Comparison of ENCODE assay signal across 8 cellular contexts in the genomic region with DNA sequence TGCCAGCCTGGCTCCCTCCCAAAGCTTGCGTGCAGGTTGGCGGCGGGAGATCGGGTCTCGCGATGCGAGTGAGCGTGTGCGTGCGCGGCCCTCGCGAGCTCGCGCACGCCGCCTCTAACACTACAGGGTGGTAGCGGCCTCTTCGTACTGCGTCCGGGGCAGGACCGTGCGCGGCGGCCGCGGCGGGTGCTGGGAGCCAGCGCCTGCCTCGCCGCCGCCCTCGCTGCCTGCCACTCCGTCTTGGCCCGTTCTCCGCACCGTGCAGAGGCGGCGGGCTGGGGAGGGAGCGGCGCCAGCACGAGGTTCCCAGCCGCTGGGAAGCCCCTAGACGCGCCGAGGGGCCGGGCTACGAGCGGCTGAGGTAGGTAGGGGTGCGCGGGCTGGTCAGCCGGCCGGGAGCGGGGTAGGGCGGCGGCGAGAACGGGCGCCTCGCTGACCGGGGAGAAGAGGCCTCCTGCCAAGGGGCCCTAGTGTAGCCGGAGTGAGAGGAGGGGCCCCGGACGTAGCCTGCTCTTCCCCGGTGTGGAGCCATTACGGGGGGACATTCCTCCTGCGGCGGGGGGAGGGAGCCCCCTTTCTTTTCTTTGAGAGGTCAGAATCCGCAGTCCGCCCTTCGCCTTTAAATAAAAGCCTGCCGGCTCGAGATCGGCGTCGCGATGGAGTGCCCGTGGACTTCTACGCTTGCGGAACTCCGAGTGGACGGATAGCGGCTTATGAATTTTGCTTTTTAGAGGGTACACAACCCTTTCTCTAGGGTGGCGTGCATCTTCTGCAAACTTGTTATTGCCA. TPM values are rescaled to one million over a fixed set of nuclear protein-coding genes. Genes with fewer than 3 reads are reported as not detected.
DNase-seq lines count a peak whose midpoint lies in the region; ATAC-seq and TF ChIP-seq lines count a peak whose summit lies in the region.

A gene (plus strand): TSS at position 117 of the 789 bp plus-strand sequence. CDS start 8,933 bp downstream, outside the sequence.

- peak within 1 kb of the TSS; percentile 85 for H3K4me3 ChIP-seq in CD4-positive, CD25-positive, alpha-beta regulatory T cell (ENCODE audit: low read depth, low read length)
- peak within 1 kb of the TSS; percentile 88 to 90 for H3K4me3 ChIP-seq in duodenal mucosa (ENCODE audit: low read depth in 1 of 2, low read length in 2 of 2)
- peak within 1 kb of the TSS; percentile 80 for H3K4me3 ChIP-seq in lower leg skin (ENCODE audit: low read depth, poor library complexity, severe bottlenecking)

- peak within 1 kb of the TSS; percentile 96 for H3K27ac ChIP-seq in CD4-positive, CD25-positive, alpha-beta regulatory T cell (ENCODE audit: insufficient read depth, low read length, poor library complexity, severe bottlenecking)
- H3K27ac ChIP-seq in duodenal mucosa (ENCODE audit: low read depth, low read length), result peak within 1 kb of the TSS; percentile 94

- CTCF ChIA-PET in activated CD8-positive, alpha-beta T cell treated with anti-CD3 and anti-CD28 coated beads for 36 hours (lab: Charles Lee), result interaction anchor here (0.7 to 3.7 kb wide), 8 partner anchors 10 to 346 kb away, joined by 3 to 21 read pairs (median 4); a partner anchor contains a TSS

- no peak for TF ChIP-seq CTCF in activated CD8-positive, alpha-beta T cell treated with anti-CD3 and anti-CD28 coated beads for 36 hours (IDR thresholded peaks at IDR 0.05)
- no peak for TF ChIP-seq CTCF in lower leg skin (IDR thresholded peaks at IDR 0.05)

- peaks cover 5% of the 10 kb centered on the region for H3K36me3 ChIP-seq in CD4-positive, CD25-positive, alpha-beta regulatory T cell (ENCODE audit: control insufficient read depth, insufficient read depth, low read length)
- H3K36me3 ChIP-seq in duodenal mucosa (ENCODE audit: control insufficient read depth in 1 of 2, insufficient read depth in 2 of 2, low read length in 2 of 2), result no peaks in the 10 kb centered on the region

- H3K9ac ChIP-seq in duodenal mucosa (ENCODE audit: low read depth in 1 of 2, low read length in 2 of 2), result peak within 1 kb of the TSS; percentile 79 to 94

- peaks cover 26% of the 10 kb centered on the region for H3K4me1 ChIP-seq in CD4-positive, CD25-positive, alpha-beta regulatory T cell (ENCODE audit: control insufficient read depth, insufficient read depth, low read length, poor library complexity, severe bottlenecking)
- peaks cover 16 to 21% of the 10 kb centered on the region in 2 donors for H3K4me1 ChIP-seq in duodenal mucosa (ENCODE audit: control insufficient read depth in 1 of 2, insufficient read depth in 2 of 2, low read length in 2 of 2)

- peak; percentile 86 to 98 (median 91) for DNase-seq in CD4-positive, CD25-positive, alpha-beta regulatory T cell
- peak; percentile 47 for DNase-seq in NCI-H82 treated with DMSO at 0.1 percent for 48 hours (lab: John Stamatoyannopoulos, UW; ENCODE audit: unreplicated experiment)
- peak; percentile 94 for DNase-seq in activated CD8-positive, alpha-beta T cell treated with anti-CD3 and anti-CD28 coated beads for 36 hours
- DNase-seq in lower leg skin (ENCODE audit: low spot score in 2 of 2), result peak; percentile 91 to 99
- DNase-seq in stimulated activated CD4-positive, alpha-beta T cell treated with anti-CD3 and anti-CD28 coated beads, Interleukin-4, amount 100 ng/mL, for 4 hours, result peak; percentile 88 to 91

- peaks cover 13 to 45% (median 27%) of the 10 kb centered on the region in 4 donors for H3K4me1 Mint-ChIP-seq in CD4-positive, CD25-positive, alpha-beta regulatory T cell
- H3K4me1 Mint-ChIP-seq in activated CD8-positive, alpha-beta T cell treated with anti-CD3 and anti-CD28 coated beads for 36 hours (ENCODE audit: low read depth), result peaks cover 33% of the 10 kb centered on the region

- peak within 1 kb of the TSS; percentile 96 to 98 (median 96) for H3K27ac Mint-ChIP-seq in CD4-positive, CD25-positive, alpha-beta regulatory T cell
- H3K27ac Mint-ChIP-seq in activated CD8-positive, alpha-beta T cell treated with anti-CD3 and anti-CD28 coated beads for 36 hours, result peak within 1 kb of the TSS; percentile 98

- H3K27me3 ChIP-seq in CD4-positive, CD25-positive, alpha-beta regulatory T cell (ENCODE audit: control insufficient read depth, insufficient read depth, low read length), result no peaks in the 10 kb centered on the region
- H3K27me3 ChIP-seq in duodenal mucosa (ENCODE audit: control insufficient read depth in 1 of 2, insufficient read depth in 2 of 2, low read length in 2 of 2), result no peaks in the 10 kb centered on the region

- peak in 1 of 2 donors; percentile 67 for TF ChIP-seq POLR2A in lower leg skin (IDR thresholded peaks at IDR 0.05)

- intact Hi-C loops in activated CD8-positive, alpha-beta T cell treated with anti-CD3 and anti-CD28 coated beads for 36 hours (cut with micrococcal nuclease), result loop anchor here (5.0 kb wide), 1 partner anchor 56 kb away; no protein-coding TSS in a partner anchor
- intact Hi-C loops in lower leg skin (cut with DNase I; ENCODE audit: low total_unique reads), result no loop called here

- POLR2A ChIA-PET in activated CD8-positive, alpha-beta T cell treated with anti-CD3 and anti-CD28 coated beads for 36 hours (lab: Charles Lee), result interaction anchor here (0.7 to 1.8 kb wide), 18 partner anchors 8 to 198 kb away, joined by 3 to 18 read pairs (median 4); a partner anchor contains a TSS

- no peaks in the 10 kb centered on the region for H3K9me3 ChIP-seq in CD4-positive, CD25-positive, alpha-beta regulatory T cell (ENCODE audit: control insufficient read depth in 2 of 2, low read length in 2 of 2)
- no peaks in the 10 kb centered on the region for H3K9me3 ChIP-seq in duodenal mucosa (ENCODE audit: control insufficient read depth in 1 of 2, low read length in 2 of 2)

- peak; percentile 97 for ATAC-seq in CD4-positive, CD25-positive, alpha-beta regulatory T cell (ENCODE audit: low read depth in 2 of 2)
- ATAC-seq in GM19397 (IDR thresholded peaks at IDR 0.05; ENCODE audit: unreplicated experiment), result peak; percentile 93
- ATAC-seq in HG03565 (IDR thresholded peaks at IDR 0.05; ENCODE audit: unreplicated experiment), result peak; percentile 96
- peak; percentile 95 for ATAC-seq in activated CD8-positive, alpha-beta T cell treated with anti-CD3 and anti-CD28 coated beads for 36 hours

- peaks cover 4% of the 10 kb centered on the region for H3K36me3 Mint-ChIP-seq in CD4-positive, CD25-positive, alpha-beta regulatory T cell
- peaks cover 22% of the 10 kb centered on the region for H3K36me3 Mint-ChIP-seq in activated CD8-positive, alpha-beta T cell treated with anti-CD3 and anti-CD28 coated beads for 36 hours (ENCODE audit: low read depth)

- H3K27me3 Mint-ChIP-seq in CD4-positive, CD25-positive, alpha-beta regulatory T cell, result no peaks in the 10 kb centered on the region
- no peaks in the 10 kb centered on the region for H3K27me3 Mint-ChIP-seq in activated CD8-positive, alpha-beta T cell treated with anti-CD3 and anti-CD28 coated beads for 36 hours

- peak within 1 kb of the TSS; percentile 89 to 95 (median 94) for H3K4me3 Mint-ChIP-seq in CD4-positive, CD25-positive, alpha-beta regulatory T cell
- peak within 1 kb of the TSS; percentile 91 for H3K4me3 Mint-ChIP-seq in activated CD8-positive, alpha-beta T cell treated with anti-CD3 and anti-CD28 coated beads for 36 hours

- WGBS in lower leg skin, 2 donors, result 1% methylated on average over 32 to 39 of the region's 84 CpGs

- H3K9me3 Mint-ChIP-seq in CD4-positive, CD25-positive, alpha-beta regulatory T cell, result no peaks in the 10 kb centered on the region
- no peaks in the 10 kb centered on the region for H3K9me3 Mint-ChIP-seq in activated CD8-positive, alpha-beta T cell treated with anti-CD3 and anti-CD28 coated beads for 36 hours

RNA-seq across cellular contexts. Expression of the gene that starts here (rescaled TPM):
- total RNA-seq in CD4-positive, CD25-positive, alpha-beta regulatory T cell, result 31.4 TPM
- polyA plus RNA-seq in CD4-positive, CD25-positive, alpha-beta regulatory T cell, result 1 to 10 TPM; 6.5 to 7.4 (median 6.9) TPM
- total RNA-seq in activated CD8-positive, alpha-beta T cell treated with anti-CD3 and anti-CD28 coated beads for 36 hours, result 10 to 100 TPM; 24.4 to 25.3 TPM
- total RNA-seq in lower leg skin, result 10 to 100 TPM; 21.5 to 31.2 (median 25.9) TPM

Comparison
In these comparisons a context has a peak if more than half of its experiments do, and no peak if none do; other contexts are left out.
1. Peak in every context shown above with its lines: DNase-seq, ATAC-seq, H3K4me3 ChIP-seq and H3K27ac ChIP-seq.